Comparison of ENCODE assay signal across 2 cellular contexts in the genomic region with DNA sequence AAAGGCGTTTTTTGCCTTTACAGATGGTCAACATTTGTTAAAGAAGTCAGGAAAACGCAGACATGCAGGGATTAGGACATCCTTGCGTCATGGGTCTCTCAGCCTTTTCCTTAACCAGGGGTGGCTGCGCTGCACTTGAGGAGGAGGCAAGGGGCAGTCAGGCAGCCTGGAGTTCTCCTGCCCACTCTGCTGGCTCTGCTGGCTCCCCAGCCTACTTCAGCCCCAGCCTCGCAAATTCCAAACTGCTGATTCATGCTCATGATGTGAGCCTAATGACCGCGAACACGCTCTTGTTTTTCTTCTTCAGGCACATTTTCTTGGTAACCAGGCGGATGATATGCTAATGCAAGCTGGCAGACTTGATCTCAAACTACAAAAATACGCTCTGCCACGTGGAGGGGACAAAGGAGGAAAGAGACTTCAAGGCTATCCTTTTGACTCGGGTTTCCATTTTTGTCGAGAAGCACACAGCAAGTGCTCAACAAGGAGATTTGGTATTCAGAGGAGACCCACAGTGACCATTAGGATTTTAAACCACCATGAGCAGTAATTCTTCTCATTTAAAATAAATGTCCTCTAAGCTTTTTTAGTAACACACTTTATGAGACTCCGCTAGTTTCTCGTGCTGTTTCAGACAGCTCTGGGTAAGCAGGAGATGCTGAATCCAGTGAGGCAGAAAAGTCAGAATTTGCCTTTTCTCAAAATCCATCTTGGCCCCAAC.
A peak's percentile ranks its signal among the peaks of the same experiment; 100 is the strongest.
TF ChIP-seq lines count a peak whose summit lies in the region.

No MANE protein-coding gene starts in this region.

TF ChIP-seq in HEK293, 187 proteins besides CTCF, POLR2A, EP300 and RAD21 (continued from another document and continues in another):
- TF ChIP-seq ZNF280D (tag by site-specific recombination; IDR thresholded peaks at IDR 0.05) (no peak), ZNF132 (tag by site-specific recombination; IDR thresholded peaks at IDR 0.05; ENCODE audit: borderline replicate concordance) (no peak), WT1 (tag by site-specific recombination; IDR thresholded peaks at IDR 0.05) (no peak), ZNF596 (tag by site-specific recombination; IDR thresholded peaks at IDR 0.05) (no peak), TRIM28 (IDR thresholded peaks at IDR 0.05; ENCODE audit: borderline replicate concordance, low read length) (peak; percentile 24), ZNF423 (tag by site-specific recombination; IDR thresholded peaks at IDR 0.05) (no peak), ZNF292 (tag by site-specific recombination; IDR thresholded peaks at IDR 0.05; ENCODE audit: borderline replicate concordance, low read depth) (no peak), ZNF777 (tag by site-specific recombination; IDR thresholded peaks at IDR 0.05; ENCODE audit: borderline replicate concordance) (no peak), ZFP41 (tag by site-specific recombination; IDR thresholded peaks at IDR 0.05; ENCODE audit: borderline replicate concordance) (no peak), ZNF223 (tag by site-specific recombination; IDR thresholded peaks at IDR 0.05) (no peak), AEBP2 (tag by site-specific recombination; IDR thresholded peaks at IDR 0.05; ENCODE audit: borderline replicate concordance) (no peak), ZNF610 (tag by site-specific recombination; IDR thresholded peaks at IDR 0.05; ENCODE audit: borderline replicate concordance) (no peak), ZNF274 (IDR thresholded peaks at IDR 0.05; ENCODE audit: low read length) (no peak), ZNF274 (tag by site-specific recombination; IDR thresholded peaks at IDR 0.05; ENCODE audit: borderline replicate concordance) (no peak), MZF1 (tag by site-specific recombination; IDR thresholded peaks at IDR 0.05; ENCODE audit: borderline replicate concordance) (no peak), ZNF114 (tag by site-specific recombination; IDR thresholded peaks at IDR 0.05) (no peak), ZNF280C (tag by site-specific recombination; IDR thresholded peaks at IDR 0.05) (no peak), ZSCAN23 (tag by site-specific recombination; IDR thresholded peaks at IDR 0.05) (no peak)
- TF ChIP-seq, protein P1, sequence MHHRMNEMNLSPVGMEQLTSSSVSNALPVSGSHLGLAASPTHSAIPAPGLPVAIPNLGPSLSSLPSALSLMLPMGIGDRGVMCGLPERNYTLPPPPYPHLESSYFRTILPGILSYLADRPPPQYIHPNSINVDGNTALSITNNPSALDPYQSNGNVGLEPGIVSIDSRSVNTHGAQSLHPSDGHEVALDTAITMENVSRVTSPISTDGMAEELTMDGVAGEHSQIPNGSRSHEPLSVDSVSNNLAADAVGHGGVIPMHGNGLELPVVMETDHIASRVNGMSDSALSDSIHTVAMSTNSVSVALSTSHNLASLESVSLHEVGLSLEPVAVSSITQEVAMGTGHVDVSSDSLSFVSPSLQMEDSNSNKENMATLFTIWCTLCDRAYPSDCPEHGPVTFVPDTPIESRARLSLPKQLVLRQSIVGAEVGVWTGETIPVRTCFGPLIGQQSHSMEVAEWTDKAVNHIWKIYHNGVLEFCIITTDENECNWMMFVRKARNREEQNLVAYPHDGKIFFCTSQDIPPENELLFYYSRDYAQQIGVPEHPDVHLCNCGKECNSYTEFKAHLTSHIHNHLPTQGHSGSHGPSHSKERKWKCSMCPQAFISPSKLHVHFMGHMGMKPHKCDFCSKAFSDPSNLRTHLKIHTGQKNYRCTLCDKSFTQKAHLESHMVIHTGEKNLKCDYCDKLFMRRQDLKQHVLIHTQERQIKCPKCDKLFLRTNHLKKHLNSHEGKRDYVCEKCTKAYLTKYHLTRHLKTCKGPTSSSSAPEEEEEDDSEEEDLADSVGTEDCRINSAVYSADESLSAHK (tag by site-specific recombination; IDR thresholded peaks at IDR 0.05): no peak

TF ChIP-seq in HepG2, 621 proteins besides CTCF, POLR2A, EP300 and RAD21 (continued from another document and continues in another):
- TF ChIP-seq, protein P2, sequence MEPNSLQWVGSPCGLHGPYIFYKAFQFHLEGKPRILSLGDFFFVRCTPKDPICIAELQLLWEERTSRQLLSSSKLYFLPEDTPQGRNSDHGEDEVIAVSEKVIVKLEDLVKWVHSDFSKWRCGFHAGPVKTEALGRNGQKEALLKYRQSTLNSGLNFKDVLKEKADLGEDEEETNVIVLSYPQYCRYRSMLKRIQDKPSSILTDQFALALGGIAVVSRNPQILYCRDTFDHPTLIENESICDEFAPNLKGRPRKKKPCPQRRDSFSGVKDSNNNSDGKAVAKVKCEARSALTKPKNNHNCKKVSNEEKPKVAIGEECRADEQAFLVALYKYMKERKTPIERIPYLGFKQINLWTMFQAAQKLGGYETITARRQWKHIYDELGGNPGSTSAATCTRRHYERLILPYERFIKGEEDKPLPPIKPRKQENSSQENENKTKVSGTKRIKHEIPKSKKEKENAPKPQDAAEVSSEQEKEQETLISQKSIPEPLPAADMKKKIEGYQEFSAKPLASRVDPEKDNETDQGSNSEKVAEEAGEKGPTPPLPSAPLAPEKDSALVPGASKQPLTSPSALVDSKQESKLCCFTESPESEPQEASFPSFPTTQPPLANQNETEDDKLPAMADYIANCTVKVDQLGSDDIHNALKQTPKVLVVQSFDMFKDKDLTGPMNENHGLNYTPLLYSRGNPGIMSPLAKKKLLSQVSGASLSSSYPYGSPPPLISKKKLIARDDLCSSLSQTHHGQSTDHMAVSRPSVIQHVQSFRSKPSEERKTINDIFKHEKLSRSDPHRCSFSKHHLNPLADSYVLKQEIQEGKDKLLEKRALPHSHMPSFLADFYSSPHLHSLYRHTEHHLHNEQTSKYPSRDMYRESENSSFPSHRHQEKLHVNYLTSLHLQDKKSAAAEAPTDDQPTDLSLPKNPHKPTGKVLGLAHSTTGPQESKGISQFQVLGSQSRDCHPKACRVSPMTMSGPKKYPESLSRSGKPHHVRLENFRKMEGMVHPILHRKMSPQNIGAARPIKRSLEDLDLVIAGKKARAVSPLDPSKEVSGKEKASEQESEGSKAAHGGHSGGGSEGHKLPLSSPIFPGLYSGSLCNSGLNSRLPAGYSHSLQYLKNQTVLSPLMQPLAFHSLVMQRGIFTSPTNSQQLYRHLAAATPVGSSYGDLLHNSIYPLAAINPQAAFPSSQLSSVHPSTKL (CRISPR knock-in tag; IDR thresholded peaks at IDR 0.05): 0 out of 2 replicates have a peak, but pooled peaks have one; percentile 33
- TF ChIP-seq JARID2 (CRISPR knock-in tag; IDR thresholded peaks at IDR 0.05; ENCODE audit: insufficient replicate concordance) (no peak), ZNF34 (CRISPR knock-in tag; IDR thresholded peaks at IDR 0.05; ENCODE audit: borderline replicate concordance) (no peak), SP2 (CRISPR knock-in tag; IDR thresholded peaks at IDR 0.05) (no peak), SNRNP70 (IDR thresholded peaks at IDR 0.05; ENCODE audit: low read depth, low read length) (no peak), ASH2L (IDR thresholded peaks at IDR 0.05; ENCODE audit: insufficient read length, low read depth, low read length) (no peak), ZNF276 (CRISPR knock-in tag; IDR thresholded peaks at IDR 0.05; ENCODE audit: low read depth) (no peak), ZNF44 (CRISPR knock-in tag; IDR thresholded peaks at IDR 0.05) (no peak), ZNF703 (CRISPR knock-in tag; IDR thresholded peaks at IDR 0.05; ENCODE audit: borderline replicate concordance) (no peak), NFE2L2 (IDR thresholded peaks at IDR 0.05; ENCODE audit: low read length) (peak; percentile 65; the same call in 1 of the 2 replicates), WIZ (CRISPR knock-in tag; IDR thresholded peaks at IDR 0.05) (no peak), HNF4G (IDR thresholded peaks at IDR 0.05; ENCODE audit: borderline replicate concordance, low read depth, low read length) (no peak), HNF4G (CRISPR knock-in tag; IDR thresholded peaks at IDR 0.05; ENCODE audit: borderline replicate concordance, low read depth) (no peak), PAXIP1 (CRISPR knock-in tag; conservative IDR thresholded peaks at IDR 0.05) (no peak), ZBTB33 (CRISPR knock-in tag; IDR thresholded peaks at IDR 0.05) (peak; percentile 48; the same call in 1 of the 2 replicates), RARA (CRISPR knock-in tag; IDR thresholded peaks at IDR 0.05) (no peak), ZNF589 (CRISPR knock-in tag; conservative IDR thresholded peaks at IDR 0.05) (no peak), ZNF496 (CRISPR knock-in tag; IDR thresholded peaks at IDR 0.05; ENCODE audit: insufficient replicate concordance) (no peak)
- TF ChIP-seq, protein P3, sequence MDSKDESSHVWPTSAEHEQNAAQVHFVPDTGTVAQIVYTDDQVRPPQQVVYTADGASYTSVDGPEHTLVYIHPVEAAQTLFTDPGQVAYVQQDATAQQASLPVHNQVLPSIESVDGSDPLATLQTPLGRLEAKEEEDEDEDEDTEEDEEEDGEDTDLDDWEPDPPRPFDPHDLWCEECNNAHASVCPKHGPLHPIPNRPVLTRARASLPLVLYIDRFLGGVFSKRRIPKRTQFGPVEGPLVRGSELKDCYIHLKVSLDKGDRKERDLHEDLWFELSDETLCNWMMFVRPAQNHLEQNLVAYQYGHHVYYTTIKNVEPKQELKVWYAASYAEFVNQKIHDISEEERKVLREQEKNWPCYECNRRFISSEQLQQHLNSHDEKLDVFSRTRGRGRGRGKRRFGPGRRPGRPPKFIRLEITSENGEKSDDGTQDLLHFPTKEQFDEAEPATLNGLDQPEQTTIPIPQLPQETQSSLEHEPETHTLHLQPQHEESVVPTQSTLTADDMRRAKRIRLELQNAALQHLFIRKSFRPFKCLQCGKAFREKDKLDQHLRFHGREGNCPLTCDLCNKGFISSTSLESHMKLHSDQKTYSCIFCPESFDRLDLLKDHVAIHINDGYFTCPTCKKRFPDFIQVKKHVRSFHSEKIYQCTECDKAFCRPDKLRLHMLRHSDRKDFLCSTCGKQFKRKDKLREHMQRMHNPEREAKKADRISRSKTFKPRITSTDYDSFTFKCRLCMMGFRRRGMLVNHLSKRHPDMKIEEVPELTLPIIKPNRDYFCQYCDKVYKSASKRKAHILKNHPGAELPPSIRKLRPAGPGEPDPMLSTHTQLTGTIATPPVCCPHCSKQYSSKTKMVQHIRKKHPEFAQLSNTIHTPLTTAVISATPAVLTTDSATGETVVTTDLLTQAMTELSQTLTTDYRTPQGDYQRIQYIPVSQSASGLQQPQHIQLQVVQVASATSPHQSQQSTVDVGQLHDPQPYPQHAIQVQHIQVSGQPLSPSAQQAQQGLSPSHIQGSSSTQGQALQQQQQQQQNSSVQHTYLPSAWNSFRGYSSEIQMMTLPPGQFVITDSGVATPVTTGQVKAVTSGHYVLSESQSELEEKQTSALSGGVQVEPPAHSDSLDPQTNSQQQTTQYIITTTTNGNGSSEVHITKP (CRISPR knock-in tag; IDR thresholded peaks at IDR 0.05; ENCODE audit: low read depth): no peak
- TF ChIP-seq, protein P1 (CRISPR knock-in tag; IDR thresholded peaks at IDR 0.05; ENCODE audit: borderline replicate concordance): no peak
